ENCODE assay signal across 8 cellular contexts in the genomic region with DNA sequence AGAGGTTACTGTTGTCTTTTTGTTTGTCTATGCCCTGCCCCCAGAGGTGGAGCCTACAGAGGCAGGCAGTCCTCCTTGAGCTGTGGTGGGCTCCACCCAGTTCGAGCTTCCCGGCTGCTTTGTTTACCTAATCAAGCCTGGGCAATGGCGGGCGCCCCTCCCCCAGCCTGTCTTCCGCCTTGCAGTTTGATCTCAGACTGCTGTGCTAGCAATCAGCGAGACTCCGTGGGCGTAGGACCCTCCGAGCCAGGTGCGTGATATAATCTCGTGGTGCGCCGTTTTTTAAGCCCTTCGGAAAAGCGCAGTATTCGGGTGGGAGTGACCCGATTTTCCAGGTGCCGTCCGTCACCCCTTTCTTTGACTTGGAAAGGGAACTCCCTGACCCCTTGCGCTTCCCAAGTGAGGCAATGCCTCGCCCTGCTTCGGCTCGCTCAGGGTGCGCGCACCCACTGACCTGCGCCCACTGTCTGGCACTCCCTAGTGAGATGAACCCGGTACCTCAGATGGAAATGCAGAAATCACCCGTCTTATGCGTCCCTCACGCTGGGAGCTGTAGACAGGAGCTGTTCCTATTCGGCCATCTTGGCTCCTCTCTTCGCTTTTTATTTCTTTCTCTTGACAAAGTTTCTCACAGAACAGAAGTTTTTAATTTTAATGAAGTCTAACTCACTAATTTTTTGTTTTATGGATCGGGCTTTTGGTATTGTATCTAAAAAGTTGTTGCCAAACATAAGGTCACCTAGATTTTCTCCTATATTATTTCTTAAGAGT. TPM values are rescaled to one million over a fixed set of nuclear protein-coding genes. Genes with fewer than 3 reads are reported as not detected.
DNase-seq lines count a peak whose midpoint lies in the region; ATAC-seq and TF ChIP-seq lines count a peak whose summit lies in the region.
"Not testable (repeated sequence)": the region's sequence is repeated elsewhere in the genome, so short reads cannot be mapped to it uniquely, and the experiment has no call there.

No MANE protein-coding gene starts in this region.

- H3K4me2 ChIP-seq in PC-9, result peak overlapping the region; percentile 65

- H3K4me3 Mint-ChIP-seq in activated CD8-positive, alpha-beta memory T cell treated with anti-CD3 and anti-CD28 coated beads, Interleukin-2, amount 10 ng/mL, durations not matched to agents 7 days and 5 days, result peak overlapping the region; percentile 7
- H3K4me3 Mint-ChIP-seq in osteocyte (ENCODE audit: unreplicated experiment), result peak overlapping the region; percentile 87

- H2AFZ ChIP-seq in PC-9, result peak overlapping the region; percentile 72

- not testable (repeated sequence) for ATAC-seq in activated CD8-positive, alpha-beta memory T cell treated with anti-CD3 and anti-CD28 coated beads, Interleukin-2, amount 10 ng/mL, durations not matched to agents 7 days and 5 days

- POLR2A ChIA-PET in PC-9 (lab: Charles Lee; ENCODE audit: unreplicated experiment), result interaction anchor here (0.7 kb wide), 1 partner anchor 147 kb away, joined by 5 read pairs; no protein-coding TSS in a partner anchor

- peak overlapping the region; percentile 46 for H3K9ac ChIP-seq in HUES6 (ENCODE audit: low read length)

- not testable (repeated sequence) for H3K9me3 ChIP-seq in HUES6 (ENCODE audit: control insufficient read depth, insufficient read depth, low read depth, low read length); PC-9 (ENCODE audit: insufficient read depth, low read depth)

- H3K9me2 ChIP-seq in PC-9 (ENCODE audit: insufficient read depth), result not testable (repeated sequence)

- H3K36me3 ChIP-seq in HUES6 (ENCODE audit: control insufficient read depth, insufficient read depth, low read length); PC-9 (ENCODE audit: low read depth): not testable (repeated sequence)

- H3K27ac Mint-ChIP-seq in activated CD8-positive, alpha-beta memory T cell treated with anti-CD3 and anti-CD28 coated beads, Interleukin-2, amount 10 ng/mL, durations not matched to agents 7 days and 5 days, result peak overlapping the region; percentile 36
- peak overlapping the region; percentile 91 for H3K27ac Mint-ChIP-seq in osteocyte (ENCODE audit: unreplicated experiment)

- CTCF ChIA-PET in PC-9 (lab: Charles Lee); activated CD8-positive, alpha-beta memory T cell treated with anti-CD3 and anti-CD28 coated beads, Interleukin-2, amount 10 ng/mL, durations not matched to agents 7 days and 5 days (lab: Charles Lee): not testable (repeated sequence)

- not testable (repeated sequence) for H3F3A ChIP-seq in PC-9 (ENCODE audit: insufficient read depth, low read depth)

- H3K4me3 ChIP-seq in HUES6 (ENCODE audit: low read depth, low read length) (peak overlapping the region; percentile 62), PC-9 (peak overlapping the region; percentile 45; the same call in 1 of the 2 replicates), iPS-11a (ENCODE audit: low read depth, low read length) (peak overlapping the region; percentile 13)
- H3K4me3 ChIP-seq in epithelial cell of esophagus (ENCODE audit: low read length), result not testable (repeated sequence)

- not testable (repeated sequence) for H4K20me1 ChIP-seq in PC-9 (ENCODE audit: insufficient read depth)

- H3K9me3 Mint-ChIP-seq in activated CD8-positive, alpha-beta memory T cell treated with anti-CD3 and anti-CD28 coated beads, Interleukin-2, amount 10 ng/mL, durations not matched to agents 7 days and 5 days (ENCODE audit: low read depth); osteocyte (ENCODE audit: unreplicated experiment): not testable (repeated sequence)

- not testable (repeated sequence) for H3K4me1 ChIP-seq in HUES6 (ENCODE audit: control insufficient read depth, insufficient read depth, low read length); PC-9 (replicated peaks; ENCODE audit: insufficient read depth)

- not testable (repeated sequence) for TF ChIP-seq CTCF in C4-2B (conservative IDR thresholded peaks at IDR 0.05); PC-9 (conservative IDR thresholded peaks at IDR 0.05); epithelial cell of esophagus (IDR thresholded peaks at IDR 0.05; ENCODE audit: insufficient read depth, low read depth, low read length, missing control alignments); osteocyte (IDR thresholded peaks at IDR 0.05)

- H3K27ac ChIP-seq in C4-2B, result peak overlapping the region; percentile 90
- peak overlapping the region; percentile 55; the same call in 1 of the 2 replicates for H3K27ac ChIP-seq in HUES6 (ENCODE audit: low read depth, low read length)
- H3K27ac ChIP-seq in PC-9, result peak overlapping the region; percentile 15; the same call in 1 of the 2 replicates

- H3K36me3 Mint-ChIP-seq in activated CD8-positive, alpha-beta memory T cell treated with anti-CD3 and anti-CD28 coated beads, Interleukin-2, amount 10 ng/mL, durations not matched to agents 7 days and 5 days; osteocyte (ENCODE audit: unreplicated experiment): not testable (repeated sequence)

- intact Hi-C loops in PC-9 (cut with micrococcal nuclease; ENCODE audit: unreplicated experiment), result not testable (repeated sequence)

- H3K4me1 Mint-ChIP-seq in activated CD8-positive, alpha-beta memory T cell treated with anti-CD3 and anti-CD28 coated beads, Interleukin-2, amount 10 ng/mL, durations not matched to agents 7 days and 5 days; osteocyte (ENCODE audit: unreplicated experiment): not testable (repeated sequence)

- H3K27me3 ChIP-seq in HUES6 (ENCODE audit: control insufficient read depth, insufficient read depth, low read length); PC-9 (ENCODE audit: insufficient read depth, low read depth): not testable (repeated sequence)

- peak; percentile 48 for DNase-seq in NCI-H510A treated with DMSO at 0.1 percent for 48 hours (lab: John Stamatoyannopoulos, UW)
- peak in 1 of 2 experiments; percentile 57 for DNase-seq in PC-9
- not testable (repeated sequence) for DNase-seq in activated CD8-positive, alpha-beta memory T cell treated with anti-CD3 and anti-CD28 coated beads, Interleukin-2, amount 10 ng/mL, durations not matched to agents 7 days and 5 days; osteocyte (ENCODE audit: extremely low spot score, unreplicated experiment)
- DNase-seq in epithelial cell of esophagus (ENCODE audit: low read depth), result peak; percentile 1

- not testable (repeated sequence) for H3K27me3 Mint-ChIP-seq in activated CD8-positive, alpha-beta memory T cell treated with anti-CD3 and anti-CD28 coated beads, Interleukin-2, amount 10 ng/mL, durations not matched to agents 7 days and 5 days; osteocyte (ENCODE audit: unreplicated experiment)

- not testable (repeated sequence) for H3K79me2 ChIP-seq in PC-9 (ENCODE audit: low read depth)

- not testable (repeated sequence) for BruUV-seq in PC-9 (replicated peaks; lab: Mats Ljungman, UMichigan)

RNA-seq across cellular contexts. Expression of gene ALX1, which starts 38.0 kb away (rescaled TPM):
- total RNA-seq in PC-9 (2021), result not detected in 2 replicates
- total RNA-seq in activated CD8-positive, alpha-beta memory T cell treated with anti-CD3 and anti-CD28 coated beads, Interleukin-2, amount 10 ng/mL, durations not matched to agents 7 days and 5 days, result not detected
- 1.9 and 3.0 TPM in 2 replicates for total RNA-seq in osteocyte

Comparison
In these comparisons a context has a peak if more than half of its experiments do, and no peak if none do; other contexts are left out.
1. H3K27ac ChIP-seq: peak in every context shown above with its lines; median percentile 90 in C4-2B; 55 in HUES6; 15 in PC-9.